In the genomic region with DNA sequence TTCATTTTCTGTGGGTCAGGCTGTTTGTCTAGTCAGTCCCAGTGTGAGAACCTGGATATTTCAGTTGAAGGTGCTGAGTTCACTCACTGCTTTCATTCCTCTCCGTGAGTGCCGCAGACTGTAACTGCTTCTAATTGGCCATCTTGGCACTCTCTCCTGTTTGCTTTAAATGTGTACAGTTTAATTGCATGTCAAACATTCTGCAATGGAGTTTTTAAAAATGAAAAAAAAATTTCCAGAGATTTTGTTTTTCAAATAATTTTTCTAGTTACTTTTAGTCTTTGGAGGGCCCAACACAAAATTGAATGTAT, we compare ENCODE assay signal across 15 cellular contexts.
"Had no signal": no experiment of that assay in that cellular context is flagged by ENCODE, and none has a peak within 500 bp of the region (broad histone marks: within the 10 kb centered on the region; RNA-seq: fewer than 3 reads in every experiment).

No MANE protein-coding gene starts in this region.

- H3K27ac ChIP-seq: cardiac muscle cell, esophagus squamous epithelium, heart right ventricle, tibial artery, uterus had no signal

- H3K36me3 ChIP-seq: cardiac muscle cell, uterus had no signal

- H3K4me3 ChIP-seq: cardiac muscle cell, esophagus squamous epithelium, heart right ventricle, tibial artery, uterus had no signal

- H3K4me1 ChIP-seq: uterus had no signal

- DNase-seq: activated CD4-positive, alpha-beta T cell treated with anti-CD3 and anti-CD28 coated beads, Interleukin-2, amount 50 U/mL, for 4 hours; activated gamma-delta T cell; activated T-cell treated with anti-CD3 and anti-CD28 coated beads, Interleukin-2, amount 50 U/mL, for 72 hours; dermis blood vessel endothelial cell; effector memory CD4-positive, alpha-beta T cell; esophagus squamous epithelium; heart right ventricle; left ventricle myocardium superior; mesendoderm; stimulated activated CD8-positive, alpha-beta memory T cell treated with anti-CD3 and anti-CD28 coated beads, Interleukin-4, amount 100 ng/mL, for 48 hours; stimulated activated naive CD4-positive, alpha-beta T cell treated with Interleukin-2 at 50 U/mL for 16 hours; substantia nigra; tibial artery; uterus had no signal

- H3K27me3 ChIP-seq: cardiac muscle cell, esophagus squamous epithelium, heart right ventricle, tibial artery, uterus had no signal
